15 cellular contexts compared by ENCODE assay signal in genomic region chr6:46851576-46851975, GRCh38. TPM values are rescaled to one million over a fixed set of nuclear protein-coding genes. Genes with fewer than 3 reads are reported as not detected.
"Had no signal": no experiment of that assay in that cellular context is flagged by ENCODE, and none has a peak within 500 bp of the region (broad histone marks: within the 10 kb centered on the region; RNA-seq: fewer than 3 reads in every experiment).

No MANE protein-coding gene starts in this region.

RNA-seq across cellular contexts. Expression of gene MEP1A, which starts 58.4 kb away (rescaled TPM):
- total RNA-seq: kidney epithelial cell, left lobe of liver, lower leg skin, mesothelial cell of epicardium, mononuclear cell, natural killer cell, occipital lobe, osteocyte, posterior vena cava, psoas muscle, skeletal muscle tissue, smooth muscle cell, thyroid gland, urinary bladder, vagina had no signal
- polyA plus RNA-seq: smooth muscle cell, urinary bladder had no signal
